Comparison of ENCODE assay signal across 6 cellular contexts in the genomic region with DNA sequence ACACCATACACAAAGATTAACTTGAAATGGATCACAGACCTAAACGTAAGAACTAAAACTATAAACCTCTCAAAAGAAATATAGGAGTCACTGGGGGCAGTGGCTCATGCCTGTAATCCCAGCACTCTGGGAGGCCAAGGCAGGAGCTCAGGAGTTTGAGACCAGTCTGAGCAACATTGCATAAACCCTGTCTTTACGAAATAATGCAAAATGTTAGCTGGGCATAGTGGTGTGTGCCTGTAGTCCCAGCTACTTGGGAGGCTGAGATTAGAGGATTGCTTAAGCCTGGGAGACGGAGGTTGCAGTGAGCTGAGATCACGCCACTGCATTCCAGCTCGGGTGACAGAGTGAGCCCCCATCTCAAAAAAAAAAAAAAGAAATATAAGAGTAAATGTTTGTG.
"Had no signal": no experiment of that assay in that cellular context is flagged by ENCODE, and none has a peak within 500 bp of the region (broad histone marks: within the 10 kb centered on the region; RNA-seq: fewer than 3 reads in every experiment).

No MANE protein-coding gene starts in this region.

- H3K9ac ChIP-seq: KMS-11 had no signal

- H3K4me2 ChIP-seq: KMS-11 had no signal

- DNase-seq: IMR-90, KBM-7, KG1 had no signal

- H3K4me3 ChIP-seq: K562 had no signal

- H3K27ac ChIP-seq: HL-60, KMS-11 had no signal
